1 cellular context compared by ENCODE assay signal in genomic region chr10:32318476-32318896, GRCh38.
TF ChIP-seq lines count a peak whose summit lies in the region.

No MANE protein-coding gene starts in this region.

TF ChIP-seq in WTC11, 78 proteins besides CTCF, POLR2A, EP300 and RAD21 (continued from another document):
- TF ChIP-seq ZNF263 (CRISPR knock-in tag; IDR thresholded peaks at IDR 0.05; ENCODE audit: low read depth) (no peak), NR2C2 (CRISPR knock-in tag; IDR thresholded peaks at IDR 0.05) (no peak)
